Comparison of ENCODE assay signal across 2 cellular contexts in the genomic region with DNA sequence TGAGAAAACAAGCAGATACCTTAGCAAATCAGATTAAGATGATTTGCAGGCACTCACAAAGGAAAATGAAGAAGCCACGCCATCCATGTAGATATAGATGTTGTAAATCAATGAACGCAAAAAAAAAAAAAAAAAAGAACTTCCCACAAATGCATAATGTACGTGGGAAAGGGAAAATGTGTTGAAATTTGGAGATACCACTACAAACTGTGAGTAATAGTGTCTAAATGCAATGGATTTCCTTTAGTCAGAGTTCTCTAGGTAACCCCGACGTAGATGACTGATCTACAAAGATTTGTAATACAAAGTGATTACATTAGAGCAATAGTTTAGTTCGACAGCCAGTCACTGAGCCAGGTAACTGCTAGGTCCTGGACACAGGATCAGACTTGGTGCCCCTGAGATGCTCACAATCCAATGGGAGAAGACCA.
TF ChIP-seq lines count a peak whose summit lies in the region.

No MANE protein-coding gene starts in this region.

TF ChIP-seq in SK-N-SH, 30 proteins besides CTCF, POLR2A, EP300 and RAD21:
- TF ChIP-seq, protein P1, sequence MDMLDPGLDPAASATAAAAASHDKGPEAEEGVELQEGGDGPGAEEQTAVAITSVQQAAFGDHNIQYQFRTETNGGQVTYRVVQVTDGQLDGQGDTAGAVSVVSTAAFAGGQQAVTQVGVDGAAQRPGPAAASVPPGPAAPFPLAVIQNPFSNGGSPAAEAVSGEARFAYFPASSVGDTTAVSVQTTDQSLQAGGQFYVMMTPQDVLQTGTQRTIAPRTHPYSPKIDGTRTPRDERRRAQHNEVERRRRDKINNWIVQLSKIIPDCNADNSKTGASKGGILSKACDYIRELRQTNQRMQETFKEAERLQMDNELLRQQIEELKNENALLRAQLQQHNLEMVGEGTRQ (IDR thresholded peaks at IDR 0.05; ENCODE audit: borderline replicate concordance, low read depth, low read length) = no peak
- TF ChIP-seq MXI1 (IDR thresholded peaks at IDR 0.05; ENCODE audit: low read depth, low read length) (no peak), YY1 (IDR thresholded peaks at IDR 0.05; ENCODE audit: low read depth) (no peak), FOXM1 (IDR thresholded peaks at IDR 0.05; ENCODE audit: low read depth) (no peak), JUND (IDR thresholded peaks at IDR 0.05) (no peak), SIN3A (IDR thresholded peaks at IDR 0.05; ENCODE audit: borderline replicate concordance, low read depth, low read length) (no peak), RXRA (IDR thresholded peaks at IDR 0.05; ENCODE audit: borderline replicate concordance, low read depth) (no peak), SMC3 (IDR thresholded peaks at IDR 0.05; ENCODE audit: low read depth, low read length) (no peak), GATA2 (CRISPR knock-in tag; IDR thresholded peaks at IDR 0.05) (no peak), EZH2phosphoT487 (IDR thresholded peaks at IDR 0.05; ENCODE audit: borderline replicate concordance, low read depth) (no peak), TEAD4 (IDR thresholded peaks at IDR 0.05; ENCODE audit: borderline replicate concordance, insufficient read depth) (no peak), FOXJ3 (CRISPR knock-in tag; IDR thresholded peaks at IDR 0.05) (no peak), RFX5 (IDR thresholded peaks at IDR 0.05; ENCODE audit: low read length) (no peak), ZBTB33 (IDR thresholded peaks at IDR 0.05; ENCODE audit: borderline replicate concordance, low read depth) (no peak), NRF1 (IDR thresholded peaks at IDR 0.05; ENCODE audit: low read depth, low read length) (no peak), POLR2AphosphoS5 (IDR thresholded peaks at IDR 0.05; ENCODE audit: low read depth, low read length) (no peak)
- TF ChIP-seq, protein P2, sequence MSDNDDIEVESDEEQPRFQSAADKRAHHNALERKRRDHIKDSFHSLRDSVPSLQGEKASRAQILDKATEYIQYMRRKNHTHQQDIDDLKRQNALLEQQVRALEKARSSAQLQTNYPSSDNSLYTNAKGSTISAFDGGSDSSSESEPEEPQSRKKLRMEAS (IDR thresholded peaks at IDR 0.05; ENCODE audit: low read depth) = no peak
- TF ChIP-seq, protein P3, sequence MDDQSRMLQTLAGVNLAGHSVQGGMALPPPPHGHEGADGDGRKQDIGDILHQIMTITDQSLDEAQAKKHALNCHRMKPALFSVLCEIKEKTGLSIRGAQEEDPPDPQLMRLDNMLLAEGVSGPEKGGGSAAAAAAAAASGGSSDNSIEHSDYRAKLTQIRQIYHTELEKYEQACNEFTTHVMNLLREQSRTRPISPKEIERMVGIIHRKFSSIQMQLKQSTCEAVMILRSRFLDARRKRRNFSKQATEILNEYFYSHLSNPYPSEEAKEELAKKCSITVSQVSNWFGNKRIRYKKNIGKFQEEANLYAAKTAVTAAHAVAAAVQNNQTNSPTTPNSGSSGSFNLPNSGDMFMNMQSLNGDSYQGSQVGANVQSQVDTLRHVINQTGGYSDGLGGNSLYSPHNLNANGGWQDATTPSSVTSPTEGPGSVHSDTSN (IDR thresholded peaks at IDR 0.05) = no peak
- TF ChIP-seq, protein P4, sequence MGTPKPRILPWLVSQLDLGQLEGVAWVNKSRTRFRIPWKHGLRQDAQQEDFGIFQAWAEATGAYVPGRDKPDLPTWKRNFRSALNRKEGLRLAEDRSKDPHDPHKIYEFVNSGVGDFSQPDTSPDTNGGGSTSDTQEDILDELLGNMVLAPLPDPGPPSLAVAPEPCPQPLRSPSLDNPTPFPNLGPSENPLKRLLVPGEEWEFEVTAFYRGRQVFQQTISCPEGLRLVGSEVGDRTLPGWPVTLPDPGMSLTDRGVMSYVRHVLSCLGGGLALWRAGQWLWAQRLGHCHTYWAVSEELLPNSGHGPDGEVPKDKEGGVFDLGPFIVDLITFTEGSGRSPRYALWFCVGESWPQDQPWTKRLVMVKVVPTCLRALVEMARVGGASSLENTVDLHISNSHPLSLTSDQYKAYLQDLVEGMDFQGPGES (IDR thresholded peaks at IDR 0.05; ENCODE audit: low read depth, low read length) = no peak

TF ChIP-seq in SK-N-SH treated with all-trans-retinoic acid at 6 μM for 48 hours, 23 proteins besides CTCF, POLR2A, EP300 and RAD21:
- TF ChIP-seq TSHZ2 (CRISPR knock-in tag; IDR thresholded peaks at IDR 0.05) (no peak), ZNF70 (CRISPR knock-in tag; IDR thresholded peaks at IDR 0.05) (no peak), ZC3H10 (CRISPR knock-in tag; IDR thresholded peaks at IDR 0.05) (no peak), ZNF565 (CRISPR knock-in tag; conservative IDR thresholded peaks at IDR 0.05; ENCODE audit: low read depth) (no peak), TCF4 (CRISPR knock-in tag; IDR thresholded peaks at IDR 0.05; ENCODE audit: borderline replicate concordance) (no peak), TOX (CRISPR knock-in tag; IDR thresholded peaks at IDR 0.05; ENCODE audit: borderline replicate concordance) (no peak), SNAI2 (CRISPR knock-in tag; IDR thresholded peaks at IDR 0.05) (no peak), ISL1 (CRISPR knock-in tag; IDR thresholded peaks at IDR 0.05) (no peak), POU6F1 (CRISPR knock-in tag; IDR thresholded peaks at IDR 0.05; ENCODE audit: borderline replicate concordance, low read depth) (no peak), GLIS3 (CRISPR knock-in tag; IDR thresholded peaks at IDR 0.05) (no peak), ZFP30 (CRISPR knock-in tag; IDR thresholded peaks at IDR 0.05) (no peak), OSR1 (CRISPR knock-in tag; IDR thresholded peaks at IDR 0.05) (no peak)
- TF ChIP-seq, protein P5, sequence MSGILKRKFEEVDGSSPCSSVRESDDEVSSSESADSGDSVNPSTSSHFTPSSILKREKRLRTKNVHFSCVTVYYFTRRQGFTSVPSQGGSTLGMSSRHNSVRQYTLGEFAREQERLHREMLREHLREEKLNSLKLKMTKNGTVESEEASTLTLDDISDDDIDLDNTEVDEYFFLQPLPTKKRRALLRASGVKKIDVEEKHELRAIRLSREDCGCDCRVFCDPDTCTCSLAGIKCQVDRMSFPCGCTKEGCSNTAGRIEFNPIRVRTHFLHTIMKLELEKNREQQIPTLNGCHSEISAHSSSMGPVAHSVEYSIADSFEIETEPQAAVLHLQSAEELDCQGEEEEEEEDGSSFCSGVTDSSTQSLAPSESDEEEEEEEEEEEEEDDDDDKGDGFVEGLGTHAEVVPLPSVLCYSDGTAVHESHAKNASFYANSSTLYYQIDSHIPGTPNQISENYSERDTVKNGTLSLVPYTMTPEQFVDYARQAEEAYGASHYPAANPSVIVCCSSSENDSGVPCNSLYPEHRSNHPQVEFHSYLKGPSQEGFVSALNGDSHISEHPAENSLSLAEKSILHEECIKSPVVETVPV (CRISPR knock-in tag; IDR thresholded peaks at IDR 0.05) = no peak
